Comparison of ENCODE assay signal across 17 cellular contexts in genomic region chr16:84941916-84942315, GRCh38.
DNase-seq lines count a peak whose midpoint lies in the region; ATAC-seq and TF ChIP-seq lines count a peak whose summit lies in the region.
"Had no signal": no experiment of that assay in that cellular context is flagged by ENCODE, and none has a peak within 500 bp of the region (broad histone marks: within the 10 kb centered on the region; RNA-seq: fewer than 3 reads in every experiment).

No MANE protein-coding gene starts in this region.

- TF ChIP-seq CTCF in GM23338 (conservative IDR thresholded peaks at IDR 0.05; ENCODE audit: low read depth in 2 of 2) (no peak), RWPE2 (IDR thresholded peaks at IDR 0.05; ENCODE audit: poor library complexity, severe bottlenecking) (no peak), foreskin fibroblast (IDR thresholded peaks at IDR 0.05; ENCODE audit: low read depth, low read length) (no peak), uterus (IDR thresholded peaks at IDR 0.05) (no peak)

- TF ChIP-seq POLR2A in uterus (IDR thresholded peaks at IDR 0.05): no peak

- H3K36me3 ChIP-seq in GM23338 (ENCODE audit: insufficient read depth): no peaks in the 10 kb centered on the region
- no peaks in the 10 kb centered on the region for H3K36me3 ChIP-seq in RWPE2 (ENCODE audit: low read depth)
- H3K36me3 ChIP-seq in uterus: no peaks in the 10 kb centered on the region

- peaks cover 19% of the 10 kb centered on the region for H3K27me3 Mint-ChIP-seq in GM23338 (ENCODE audit: insufficient read depth, low read depth, poor library complexity)

- H3K27me3 ChIP-seq in GM23338 (ENCODE audit: insufficient read depth) (no peaks in the 10 kb centered on the region), RWPE2 (ENCODE audit: insufficient read depth, poor library complexity, severe bottlenecking) (no peaks in the 10 kb centered on the region), uterus (no peaks in the 10 kb centered on the region)

- no peak for DNase-seq in GM23338 (ENCODE audit: low spot score)
- DNase-seq in RWPE2 (ENCODE audit: low spot score): no peak
- peak; percentile 69 to 85 for DNase-seq in foreskin fibroblast
- no peak for DNase-seq in uterus
- DNase-seq in activated gamma-delta T cell (lab: John Stamatoyannopoulos, UW): no peak
- no peak for DNase-seq in NCI-H1092 treated with DMSO at 0.1 percent for 48 hours (lab: John Stamatoyannopoulos, UW)
- no peak for DNase-seq in stimulated activated CD4-positive, alpha-beta T cell treated with anti-CD3 and anti-CD28 coated beads, Interleukin-4, amount 100 ng/mL, for 24 hours
- DNase-seq: activated naive CD4-positive, alpha-beta T cell treated with anti-CD3 and anti-CD28 coated beads for 36 hours; effector CD4-positive, alpha-beta T cell; hypothalamus; Karpas-422; left cardiac atrium; NCI-H1436; NCI-H446 treated with DMSO at 0.1 percent for 48 hours; T-helper 2 cell had no signal

- intact Hi-C loops in uterus (cut with DNase I; ENCODE audit: low total_unique reads): no loop called here

- no peaks in the 10 kb centered on the region for H3K9me2 ChIP-seq in GM23338 (ENCODE audit: insufficient read depth)

- no peak overlapping the region for H3K4me2 ChIP-seq in GM23338

- H3K4me1 Mint-ChIP-seq in GM23338: 0 out of 3 replicates have a peak, but pooled peaks cover 3% of the 10 kb centered on the region

- H3K79me2 ChIP-seq in GM23338 (replicated peaks; ENCODE audit: insufficient read depth): no peaks in the 10 kb centered on the region

- H3K9me3 ChIP-seq in RWPE2 (ENCODE audit: severe bottlenecking): no peaks in the 10 kb centered on the region
- H3K9me3 ChIP-seq in uterus: no peaks in the 10 kb centered on the region

- no peaks in the 10 kb centered on the region for H3K36me3 Mint-ChIP-seq in GM23338 (ENCODE audit: low read depth)
- H3K36me3 Mint-ChIP-seq: CD14-positive monocyte had no signal

- H3K4me3 Mint-ChIP-seq in GM23338: no peak overlapping the region
- H3K4me3 Mint-ChIP-seq: activated naive CD4-positive, alpha-beta T cell treated with anti-CD3 and anti-CD28 coated beads for 36 hours had no signal

- H3K4me3 ChIP-seq in GM23338: no peak overlapping the region
- H3K4me3 ChIP-seq in RWPE2 (ENCODE audit: severe bottlenecking): no peak overlapping the region
- no peak overlapping the region for H3K4me3 ChIP-seq in foreskin fibroblast (ENCODE audit: low read depth in 1 of 2, low read length in 2 of 2)
- no peak overlapping the region for H3K4me3 ChIP-seq in uterus

- no peaks in the 10 kb centered on the region for H3K4me1 ChIP-seq in GM23338 (ENCODE audit: insufficient read depth)
- H3K4me1 ChIP-seq in RWPE2 (ENCODE audit: insufficient read depth, poor library complexity, severe bottlenecking): peaks cover 6% of the 10 kb centered on the region
- peaks cover 0 to 2% of the 10 kb centered on the region in 2 donors for H3K4me1 ChIP-seq in uterus

- no peak overlapping the region for H3K27ac ChIP-seq in GM23338 (ENCODE audit: low read depth)
- H3K27ac ChIP-seq in RWPE2 (ENCODE audit: poor library complexity, severe bottlenecking): no peak overlapping the region
- H3K27ac ChIP-seq in uterus: peak overlapping the region; percentile 33 to 69
- H3K27ac ChIP-seq: HL-60 had no signal

- ATAC-seq in GM23338 (no peak), RWPE2 (ENCODE audit: low read depth) (peak; percentile 90)

- no peaks in the 10 kb centered on the region for H4K20me1 ChIP-seq in GM23338 (replicated peaks; ENCODE audit: insufficient read depth)

- peaks cover 4% of the 10 kb centered on the region; the same call in 1 of the 3 replicates for H3K9me3 Mint-ChIP-seq in GM23338

- no peaks in the 10 kb centered on the region for H3F3A ChIP-seq in GM23338 (replicated peaks; ENCODE audit: low read depth)

- H3K27ac Mint-ChIP-seq in GM23338: no peak overlapping the region; the same call in 1 of the 2 replicates
- H3K27ac Mint-ChIP-seq: activated naive CD4-positive, alpha-beta T cell treated with anti-CD3 and anti-CD28 coated beads for 36 hours; CD14-positive monocyte had no signal

- peak overlapping the region; percentile 69 for H2AFZ ChIP-seq in GM23338

TF ChIP-seq in GM23338, 12 proteins besides CTCF, POLR2A, EP300 and RAD21 (continues in another document):
- TF ChIP-seq, protein P1, sequence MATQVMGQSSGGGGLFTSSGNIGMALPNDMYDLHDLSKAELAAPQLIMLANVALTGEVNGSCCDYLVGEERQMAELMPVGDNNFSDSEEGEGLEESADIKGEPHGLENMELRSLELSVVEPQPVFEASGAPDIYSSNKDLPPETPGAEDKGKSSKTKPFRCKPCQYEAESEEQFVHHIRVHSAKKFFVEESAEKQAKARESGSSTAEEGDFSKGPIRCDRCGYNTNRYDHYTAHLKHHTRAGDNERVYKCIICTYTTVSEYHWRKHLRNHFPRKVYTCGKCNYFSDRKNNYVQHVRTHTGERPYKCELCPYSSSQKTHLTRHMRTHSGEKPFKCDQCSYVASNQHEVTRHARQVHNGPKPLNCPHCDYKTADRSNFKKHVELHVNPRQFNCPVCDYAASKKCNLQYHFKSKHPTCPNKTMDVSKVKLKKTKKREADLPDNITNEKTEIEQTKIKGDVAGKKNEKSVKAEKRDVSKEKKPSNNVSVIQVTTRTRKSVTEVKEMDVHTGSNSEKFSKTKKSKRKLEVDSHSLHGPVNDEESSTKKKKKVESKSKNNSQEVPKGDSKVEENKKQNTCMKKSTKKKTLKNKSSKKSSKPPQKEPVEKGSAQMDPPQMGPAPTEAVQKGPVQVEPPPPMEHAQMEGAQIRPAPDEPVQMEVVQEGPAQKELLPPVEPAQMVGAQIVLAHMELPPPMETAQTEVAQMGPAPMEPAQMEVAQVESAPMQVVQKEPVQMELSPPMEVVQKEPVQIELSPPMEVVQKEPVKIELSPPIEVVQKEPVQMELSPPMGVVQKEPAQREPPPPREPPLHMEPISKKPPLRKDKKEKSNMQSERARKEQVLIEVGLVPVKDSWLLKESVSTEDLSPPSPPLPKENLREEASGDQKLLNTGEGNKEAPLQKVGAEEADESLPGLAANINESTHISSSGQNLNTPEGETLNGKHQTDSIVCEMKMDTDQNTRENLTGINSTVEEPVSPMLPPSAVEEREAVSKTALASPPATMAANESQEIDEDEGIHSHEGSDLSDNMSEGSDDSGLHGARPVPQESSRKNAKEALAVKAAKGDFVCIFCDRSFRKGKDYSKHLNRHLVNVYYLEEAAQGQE (IDR thresholded peaks at IDR 0.05; ENCODE audit: unreplicated experiment): no peak
- no peak for TF ChIP-seq ZNF331 (CRISPR knock-in tag; IDR thresholded peaks at IDR 0.05; ENCODE audit: low read depth)
- no peak for TF ChIP-seq ZNF114 (CRISPR knock-in tag; IDR thresholded peaks at IDR 0.05)
- no peak for TF ChIP-seq STAT1 (IDR thresholded peaks at IDR 0.05; ENCODE audit: unreplicated experiment)
- TF ChIP-seq EZH2phosphoT487 (IDR thresholded peaks at IDR 0.05; ENCODE audit: unreplicated experiment): no peak
- TF ChIP-seq NANOG (IDR thresholded peaks at IDR 0.05; ENCODE audit: borderline replicate concordance): no peak
- no peak for TF ChIP-seq CREB1 (CRISPR knock-in tag; IDR thresholded peaks at IDR 0.05; ENCODE audit: low read depth)
- no peak for TF ChIP-seq POLR2AphosphoS5 (IDR thresholded peaks at IDR 0.05; ENCODE audit: low read depth)
- TF ChIP-seq JUNB (IDR thresholded peaks at IDR 0.05; ENCODE audit: unreplicated experiment): no peak
- TF ChIP-seq, protein P2, sequence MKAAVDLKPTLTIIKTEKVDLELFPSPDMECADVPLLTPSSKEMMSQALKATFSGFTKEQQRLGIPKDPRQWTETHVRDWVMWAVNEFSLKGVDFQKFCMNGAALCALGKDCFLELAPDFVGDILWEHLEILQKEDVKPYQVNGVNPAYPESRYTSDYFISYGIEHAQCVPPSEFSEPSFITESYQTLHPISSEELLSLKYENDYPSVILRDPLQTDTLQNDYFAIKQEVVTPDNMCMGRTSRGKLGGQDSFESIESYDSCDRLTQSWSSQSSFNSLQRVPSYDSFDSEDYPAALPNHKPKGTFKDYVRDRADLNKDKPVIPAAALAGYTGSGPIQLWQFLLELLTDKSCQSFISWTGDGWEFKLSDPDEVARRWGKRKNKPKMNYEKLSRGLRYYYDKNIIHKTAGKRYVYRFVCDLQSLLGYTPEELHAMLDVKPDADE (IDR thresholded peaks at IDR 0.05): no peak
- TF ChIP-seq EZH2 (IDR thresholded peaks at IDR 0.05; ENCODE audit: low read depth, unreplicated experiment): no peak

Comparison
In these comparisons a context has a peak if more than half of its experiments do, and no peak if none do; other contexts are left out.
1. DNase-seq: peak in foreskin fibroblast (2 of 2); none in GM23338 (single experiment), RWPE2 (single experiment), uterus (0 of 2), activated gamma-delta T cell (single experiment), NCI-H1092 treated with DMSO at 0.1 percent for 48 hours (single experiment) and stimulated activated CD4-positive, alpha-beta T cell treated with anti-CD3 and anti-CD28 coated beads, Interleukin-4, amount 100 ng/mL, for 24 hours (single experiment).
2. H3K27ac ChIP-seq: peak in uterus (2 of 2); none in GM23338 (single experiment) and RWPE2 (single experiment).